Comparison of ENCODE assay signal across 8 cellular contexts in genomic region chr20:35307666-35308653, GRCh38. TPM values are rescaled to one million over a fixed set of nuclear protein-coding genes. Genes with fewer than 3 reads are reported as not detected.
DNase-seq lines count a peak whose midpoint lies in the region; ATAC-seq, FAIRE-seq and TF ChIP-seq lines count a peak whose summit lies in the region.

No MANE protein-coding gene starts in this region.

- H3K36me3 ChIP-seq in heart right ventricle, result peaks cover 0 to 32% (median 0%) of the 10 kb centered on the region in 9 donors

- H3K4me3 Mint-ChIP-seq in activated naive CD8-positive, alpha-beta T cell treated with anti-CD3 and anti-CD28 coated beads for 36 hours, result no peak overlapping the region

- TF ChIP-seq CTCF in HL-60 (IDR thresholded peaks at IDR 0.05; ENCODE audit: insufficient read depth, low read length), result no peak
- TF ChIP-seq CTCF in heart right ventricle (IDR thresholded peaks at IDR 0.05), result no peak

- no peak for FAIRE-seq in GM12891 (lab: Jason Lieb, UNC)

- no peak overlapping the region for H3K4me3 ChIP-seq in HL-60 (replicated peaks; ENCODE audit: insufficient read depth, low read length)
- no peak overlapping the region for H3K4me3 ChIP-seq in heart right ventricle

- H3K27ac ChIP-seq in HL-60 (replicated peaks) (peak overlapping the region; percentile 62), heart right ventricle (peak overlapping the region; percentile 6 to 74 (median 58))

- peaks cover 3 to 45% (median 20%) of the 10 kb centered on the region in 9 donors for H3K4me1 ChIP-seq in heart right ventricle

- intact Hi-C loops in heart right ventricle (cut with DNase I), result loop anchor here in 4 of 10 donors (2.0 to 5.0 kb wide), 2 partner anchors 129 to 131 kb away; partner anchors contain the start of gene GDF5 (in 4 of the 4)

- TF ChIP-seq POLR2A in GM12891 (IDR thresholded peaks at IDR 0.05; ENCODE audit: low read depth, low read length), result no peak

- no peaks in the 10 kb centered on the region for H3K9me3 Mint-ChIP-seq in activated naive CD8-positive, alpha-beta T cell treated with anti-CD3 and anti-CD28 coated beads for 36 hours

- peak; percentile 39 to 84 (median 79) for ATAC-seq in heart right ventricle

- H3K9me3 ChIP-seq in heart right ventricle, result no peaks in the 10 kb centered on the region

- H3K4me1 Mint-ChIP-seq in activated naive CD8-positive, alpha-beta T cell treated with anti-CD3 and anti-CD28 coated beads for 36 hours, result peaks cover 42% of the 10 kb centered on the region

- no peaks in the 10 kb centered on the region for H3K27me3 ChIP-seq in HL-60 (ENCODE audit: insufficient read depth, poor library complexity, severe bottlenecking)
- no peaks in the 10 kb centered on the region for H3K27me3 ChIP-seq in heart right ventricle

- H3K27me3 Mint-ChIP-seq in activated naive CD8-positive, alpha-beta T cell treated with anti-CD3 and anti-CD28 coated beads for 36 hours, result no peaks in the 10 kb centered on the region

- DNase-seq in HL-60 (ENCODE audit: low read depth in 1 of 2, low spot score in 1 of 2) (no peak), heart right ventricle (peak; percentile 56 to 78), superior temporal gyrus (ENCODE audit: extremely low spot score) (peak; percentile 78), SKM-1 treated with dmso at 0.1 percent for 144 hours (lab: John Stamatoyannopoulos, UW; ENCODE audit: unreplicated experiment) (no peak), GM12891 (ENCODE audit: insufficient read length, low spot score) (no peak), SIG-M5 (lab: John Stamatoyannopoulos, UW) (no peak)
- no peak for DNase-seq in activated naive CD8-positive, alpha-beta T cell treated with anti-CD3 and anti-CD28 coated beads for 36 hours
- DNase-seq in activated effector memory CD4-positive, alpha-beta T cell treated with Interleukin-2 at 50 U/mL for 16 hours, result no peak

- H3K27ac Mint-ChIP-seq in activated naive CD8-positive, alpha-beta T cell treated with anti-CD3 and anti-CD28 coated beads for 36 hours, result peak overlapping the region; percentile 18

- peaks cover 13% of the 10 kb centered on the region for H3K36me3 Mint-ChIP-seq in activated naive CD8-positive, alpha-beta T cell treated with anti-CD3 and anti-CD28 coated beads for 36 hours

- 42 to 60% methylated on average over 13 of the region's 13 CpGs for WGBS in heart right ventricle, 2 donors

TF ChIP-seq in GM12891, 5 proteins besides CTCF, POLR2A, EP300 and RAD21:
- TF ChIP-seq PAX5 (IDR thresholded peaks at IDR 0.05; ENCODE audit: insufficient read depth, low read length, severe bottlenecking), result no peak
TF ChIP-seq in GM12891: peak in this region for 0.

RNA-seq across cellular contexts. Expression of gene FAM83C, which starts 15.7 kb away (rescaled TPM):
- not detected for total RNA-seq in activated naive CD8-positive, alpha-beta T cell treated with anti-CD3 and anti-CD28 coated beads for 36 hours
- not detected for total RNA-seq in heart right ventricle
- under 1 TPM in 1 of 2 donors, not detected in 1; 0.03 TPM for polyA plus RNA-seq in heart right ventricle
- 0.06 TPM for polyA plus RNA-seq in GM12891 (2012; ENCODE audit: low read depth, missing spikeins)

RNA-seq across cellular contexts. Expression of gene EIF6, which starts 23.4 kb away (rescaled TPM):
- 100 to 1,000 TPM; 172 to 179 TPM for total RNA-seq in activated naive CD8-positive, alpha-beta T cell treated with anti-CD3 and anti-CD28 coated beads for 36 hours
- total RNA-seq in heart right ventricle, result 10 to 100 TPM; 28.2 to 57.5 (median 39.0) TPM
- 100 to 1,000 TPM in 1 of 2 donors, 10 to 100 TPM in 1; 33.4 to 155 TPM for polyA plus RNA-seq in heart right ventricle
- 88.4 TPM for polyA plus RNA-seq in GM12891 (2012; ENCODE audit: low read depth, missing spikeins)

RNA-seq across cellular contexts. Expression of gene MMP24OS, which starts 30.0 kb away (rescaled TPM):
- total RNA-seq in activated naive CD8-positive, alpha-beta T cell treated with anti-CD3 and anti-CD28 coated beads for 36 hours, result 10 to 100 TPM; 27.2 to 27.4 TPM
- total RNA-seq in heart right ventricle, result 10 to 100 TPM; 36.8 to 62.4 (median 46.1) TPM
- polyA plus RNA-seq in heart right ventricle, result 10 to 100 TPM; 14.4 to 64.1 TPM
- 31.0 TPM for polyA plus RNA-seq in GM12891 (2012; ENCODE audit: low read depth, missing spikeins)

Comparison
In these comparisons a context has a peak if more than half of its experiments do, and no peak if none do; other contexts are left out.
1. DNase-seq: peak in heart right ventricle (2 of 2) and superior temporal gyrus (single experiment); none in HL-60 (0 of 2), activated naive CD8-positive, alpha-beta T cell treated with anti-CD3 and anti-CD28 coated beads for 36 hours (single experiment), SKM-1 treated with dmso at 0.1 percent for 144 hours (single experiment), activated effector memory CD4-positive, alpha-beta T cell treated with Interleukin-2 at 50 U/mL for 16 hours (single experiment), GM12891 (single experiment) and SIG-M5 (single experiment).